1 cellular context compared by ENCODE assay signal in genomic region chr3:158770254-158771017, GRCh38.
TF ChIP-seq lines count a peak whose summit lies in the region.

No MANE protein-coding gene starts in this region.

TF ChIP-seq in H1, 55 proteins besides CTCF, POLR2A, EP300 and RAD21:
- no peak for TF ChIP-seq TBP (IDR thresholded peaks at IDR 0.05; ENCODE audit: low read depth, low read length)
- TF ChIP-seq TCF12 (IDR thresholded peaks at IDR 0.05; ENCODE audit: low read depth, low read length) = 0 out of 2 replicates have a peak, but pooled peaks have one; percentile 63
